ENCODE assay signal across 21 cellular contexts in the genomic region with DNA sequence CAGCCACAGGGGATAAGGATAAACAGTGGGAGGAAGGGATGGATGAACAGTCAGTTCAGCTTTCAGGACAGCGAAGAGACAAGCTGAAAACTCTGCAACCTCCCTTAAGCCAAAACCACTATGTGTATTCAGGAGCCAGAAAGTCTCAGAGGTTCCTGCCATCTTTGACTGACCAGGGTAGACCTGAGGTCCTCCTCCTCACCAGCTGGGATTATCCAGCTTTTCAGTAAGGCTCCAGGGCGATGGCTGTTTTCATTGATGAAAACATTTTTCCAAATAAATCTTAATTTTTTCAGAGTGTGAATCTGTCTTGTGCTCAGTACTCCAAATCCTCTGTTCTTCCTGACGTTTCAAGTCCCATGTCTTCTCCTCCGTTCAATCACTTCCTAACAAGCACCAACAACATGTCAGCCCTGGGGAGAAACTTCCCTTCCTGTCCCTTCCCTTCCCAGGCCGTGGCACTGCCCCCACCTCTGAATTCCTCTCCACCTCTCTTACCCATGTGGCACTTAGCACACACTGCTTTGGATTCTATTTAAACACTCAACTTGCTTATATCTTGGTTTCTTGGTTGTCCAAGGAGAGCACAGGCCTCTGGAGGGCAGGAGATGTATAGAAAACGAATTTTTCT. TPM values are rescaled to one million over a fixed set of nuclear protein-coding genes. Genes with fewer than 3 reads are reported as not detected.
DNase-seq lines count a peak whose midpoint lies in the region; ATAC-seq, FAIRE-seq and TF ChIP-seq lines count a peak whose summit lies in the region.
"Had no signal": no experiment of that assay in that cellular context is flagged by ENCODE, and none has a peak within 500 bp of the region (broad histone marks: within the 10 kb centered on the region; RNA-seq: fewer than 3 reads in every experiment).

No MANE protein-coding gene starts in this region.

- TF ChIP-seq EP300 in HepG2 (IDR thresholded peaks at IDR 0.05; ENCODE audit: low read depth in 2 of 2, low read length in 2 of 2): no peak
- TF ChIP-seq EP300 in HepG2 (CRISPR knock-in tag; IDR thresholded peaks at IDR 0.05; ENCODE audit: borderline replicate concordance): no peak

- no peak overlapping the region for H2AFZ ChIP-seq in HepG2 (ENCODE audit: low read length)

- peak overlapping the region; percentile 10 for H3K27ac Mint-ChIP-seq in activated naive CD8-positive, alpha-beta T cell treated with anti-CD3 and anti-CD28 coated beads, Interleukin-2, amount 10 ng/mL, durations not matched to agents 7 days and 5 days
- H3K27ac Mint-ChIP-seq in T-helper 2 cell treated with Interferon-gamma antibody and Interleukin-4, amounts not matched to agents 5 μg/mL and 100 μg/mL, for 36 hours: no peak overlapping the region

- H3K4me3 ChIP-seq in HepG2 (replicated peaks in 1 of 3; ENCODE audit: insufficient read depth in 1 of 3, low read depth in 2 of 3, low read length in 3 of 3) (peak overlapping the region; percentile 57 to 68 (median 59); a peak in 5 of 6 replicates), right lobe of liver (no peak overlapping the region), mesodermal cell (ENCODE audit: extremely low read depth, insufficient read depth, low read length, poor library complexity, severe bottlenecking) (no peak overlapping the region)
- H3K4me3 ChIP-seq: prostate gland, uterus had no signal

- peak overlapping the region; percentile 91 for H3K9ac ChIP-seq in HepG2 (ENCODE audit: insufficient read depth, low read depth, low read length)

- H3K4me1 ChIP-seq in HepG2 (ENCODE audit: insufficient read depth, low read length): peaks cover 80% of the 10 kb centered on the region
- H3K4me1 ChIP-seq in right lobe of liver: no peaks in the 10 kb centered on the region
- peaks cover 25% of the 10 kb centered on the region for H3K4me1 ChIP-seq in mesodermal cell (ENCODE audit: control insufficient read depth, insufficient read depth, low read length, poor library complexity, severe bottlenecking)
- H3K4me1 ChIP-seq: uterus had no signal

- peak overlapping the region; percentile 93 for H3K4me2 ChIP-seq in HepG2 (ENCODE audit: low read depth, low read length)

- POLR2A ChIA-PET in HepG2 (lab: Yijun Ruan, JAX): interaction anchor here (0.9 to 8.6 kb wide), 16 partner anchors 9 to 126 kb away, joined by 3 to 142 read pairs (median 4); partner anchors contain the start of genes MBTPS1 and TAF1C
- POLR2A ChIA-PET in activated naive CD8-positive, alpha-beta T cell treated with anti-CD3 and anti-CD28 coated beads, Interleukin-2, amount 10 ng/mL, durations not matched to agents 7 days and 5 days (lab: Charles Lee): interaction anchor here (0.6 to 5.2 kb wide), 2 partner anchors 23 to 409 kb away, joined by 3 to 19 read pairs; partner anchors contain the start of gene MBTPS1

- 68% methylated on average over 6 of the region's 6 CpGs for WGBS in HepG2 (ENCODE audit: low lambda C conversion rate)
- 71% methylated on average over 5 of the region's 6 CpGs for WGBS in right lobe of liver (ENCODE audit: insufficient coverage, low coverage, low lambda C conversion rate, missing lambda C conversion rate)
- WGBS in mesodermal cell (ENCODE audit: insufficient coverage in 2 of 2), 2 experiments: 87 to 95% methylated on average over 5 of the region's 6 CpGs

- H3K9me3 Mint-ChIP-seq in activated naive CD8-positive, alpha-beta T cell treated with anti-CD3 and anti-CD28 coated beads, Interleukin-2, amount 10 ng/mL, durations not matched to agents 7 days and 5 days: no peaks in the 10 kb centered on the region
- no peaks in the 10 kb centered on the region for H3K9me3 Mint-ChIP-seq in T-helper 2 cell treated with Interferon-gamma antibody and Interleukin-4, amounts not matched to agents 5 μg/mL and 100 μg/mL, for 36 hours

- H3K4me3 Mint-ChIP-seq in activated naive CD8-positive, alpha-beta T cell treated with anti-CD3 and anti-CD28 coated beads, Interleukin-2, amount 10 ng/mL, durations not matched to agents 7 days and 5 days: no peak overlapping the region
- H3K4me3 Mint-ChIP-seq in T-helper 2 cell treated with Interferon-gamma antibody and Interleukin-4, amounts not matched to agents 5 μg/mL and 100 μg/mL, for 36 hours: no peak overlapping the region

- no peak for TF ChIP-seq CTCF in HepG2 (CRISPR knock-in tag; IDR thresholded peaks at IDR 0.05)
- no peak for TF ChIP-seq CTCF in right lobe of liver (IDR thresholded peaks at IDR 0.05)

- ATAC-seq in HepG2 (no peak; the same call in 2 of the 3 replicates), right lobe of liver (no peak)
- no peak for ATAC-seq in activated naive CD8-positive, alpha-beta T cell treated with anti-CD3 and anti-CD28 coated beads, Interleukin-2, amount 10 ng/mL, durations not matched to agents 7 days and 5 days (ENCODE audit: low read depth)

- H4K20me1 ChIP-seq in HepG2 (ENCODE audit: insufficient read depth, low read length): peaks cover 3% of the 10 kb centered on the region; the same call in 1 of the 2 replicates

- no peaks in the 10 kb centered on the region for H3K9me3 ChIP-seq in HepG2 (ENCODE audit: low read length)
- no peaks in the 10 kb centered on the region for H3K9me3 ChIP-seq in right lobe of liver
- H3K9me3 ChIP-seq in mesodermal cell (ENCODE audit: control insufficient read depth, low read length): no peaks in the 10 kb centered on the region
- H3K9me3 ChIP-seq: prostate gland, uterus had no signal

- no peaks in the 10 kb centered on the region for H3K27me3 Mint-ChIP-seq in activated naive CD8-positive, alpha-beta T cell treated with anti-CD3 and anti-CD28 coated beads, Interleukin-2, amount 10 ng/mL, durations not matched to agents 7 days and 5 days
- H3K27me3 Mint-ChIP-seq in T-helper 2 cell treated with Interferon-gamma antibody and Interleukin-4, amounts not matched to agents 5 μg/mL and 100 μg/mL, for 36 hours (ENCODE audit: low read depth): no peaks in the 10 kb centered on the region

- peaks cover 70% of the 10 kb centered on the region for H3K79me2 ChIP-seq in HepG2 (ENCODE audit: insufficient read depth, low read length)

- H3K27me3 ChIP-seq in HepG2 (ENCODE audit: control insufficient read depth in 1 of 2, insufficient read depth in 2 of 2, low read length in 2 of 2): no peaks in the 10 kb centered on the region
- no peaks in the 10 kb centered on the region for H3K27me3 ChIP-seq in right lobe of liver
- H3K27me3 ChIP-seq: uterus had no signal

- intact Hi-C loops in HepG2 (cut with micrococcal nuclease; ENCODE audit: unreplicated experiment) (no loop called here), right lobe of liver (cut with DNase I) (no loop called here)

- peak overlapping the region; percentile 98 for H3K27ac ChIP-seq in HepG2 (ENCODE audit: extremely low read length, insufficient read depth, low read length)
- no peak overlapping the region for H3K27ac ChIP-seq in right lobe of liver
- H3K27ac ChIP-seq in mesodermal cell (ENCODE audit: low read depth, low read length, severe bottlenecking): peak overlapping the region; percentile 16
- H3K27ac ChIP-seq: prostate gland, uterus had no signal

- H3K36me3 Mint-ChIP-seq in activated naive CD8-positive, alpha-beta T cell treated with anti-CD3 and anti-CD28 coated beads, Interleukin-2, amount 10 ng/mL, durations not matched to agents 7 days and 5 days: peaks cover 4% of the 10 kb centered on the region
- H3K36me3 Mint-ChIP-seq in T-helper 2 cell treated with Interferon-gamma antibody and Interleukin-4, amounts not matched to agents 5 μg/mL and 100 μg/mL, for 36 hours (ENCODE audit: low read depth): peaks cover 4% of the 10 kb centered on the region

- TSS peak; percentile 99 for BruUV-seq in HepG2 (replicated peaks; lab: Mats Ljungman, UMichigan)

- peaks cover 31% of the 10 kb centered on the region for H3K4me1 Mint-ChIP-seq in activated naive CD8-positive, alpha-beta T cell treated with anti-CD3 and anti-CD28 coated beads, Interleukin-2, amount 10 ng/mL, durations not matched to agents 7 days and 5 days
- peaks cover 30% of the 10 kb centered on the region for H3K4me1 Mint-ChIP-seq in T-helper 2 cell treated with Interferon-gamma antibody and Interleukin-4, amounts not matched to agents 5 μg/mL and 100 μg/mL, for 36 hours (ENCODE audit: low read depth)

- no peak for FAIRE-seq in HepG2 (lab: Jason Lieb, UNC)

- CTCF ChIA-PET in HepG2 (lab: Yijun Ruan, JAX; ENCODE audit: low intra/inter-chr PET ratio, low total read pairs): interaction anchor here (1.3 to 3.4 kb wide), 2 partner anchors 55 kb away, joined by 4 to 29 read pairs; no protein-coding TSS in a partner anchor

- DNase-seq in HepG2 (ENCODE audit: low spot score) (no peak), right lobe of liver (no peak), ACHN (no peak), putamen (ENCODE audit: low spot score) (no peak)
- DNase-seq in activated naive CD8-positive, alpha-beta T cell treated with anti-CD3 and anti-CD28 coated beads, Interleukin-2, amount 10 ng/mL, durations not matched to agents 7 days and 5 days: no peak
- DNase-seq in T-helper 2 cell treated with Interferon-gamma antibody and Interleukin-4, amounts not matched to agents 5 μg/mL and 100 μg/mL, for 36 hours (ENCODE audit: low spot score): no peak
- DNase-seq in activated CD4-positive, CD25-positive, alpha-beta regulatory T cell treated with anti-CD3 and anti-CD28 coated beads, Interleukin-2, amount 50 U/mL, for 72 hours: no peak
- DNase-seq: activated CD4-positive, alpha-beta T cell treated with anti-CD3 and anti-CD28 coated beads for 1 hour; activated gamma-delta T cell; aorta; EL; NCI-H187; NCI-H446; SHP77 treated with DMSO at 0.1 percent for 48 hours; stimulated activated CD4-positive, alpha-beta T cell treated with anti-CD3 and anti-CD28 coated beads, Interleukin-15, amount 100 ng/mL, for 24 hours; T-helper 2 cell; uterus had no signal

- TF ChIP-seq RAD21 in HepG2 (CRISPR knock-in tag; IDR thresholded peaks at IDR 0.05): no peak

- in situ Hi-C loops in HepG2 (cut with HindIII; ENCODE audit: extremely low pct_ligation_motif_present, low pct_unique_long_range_greater_than_20kb): no loop called here
- in situ Hi-C loops in ACHN (cut with HindIII; ENCODE audit: low pct_ligation_motif_present, low pct_unique_long_range_greater_than_20kb, low sequenced_read_pairs): no loop called here

- TF ChIP-seq POLR2A in HepG2 (IDR thresholded peaks at IDR 0.05; ENCODE audit: insufficient read depth in 1 of 2, low read depth in 2 of 2, low read length in 2 of 2) (no peak), right lobe of liver (IDR thresholded peaks at IDR 0.05) (no peak)

- no peaks in the 10 kb centered on the region for H3K36me3 ChIP-seq in HepG2 (replicated peaks in 1 of 2; ENCODE audit: control insufficient read depth in 1 of 2, insufficient read depth in 2 of 2, low read length in 2 of 2)
- H3K36me3 ChIP-seq in right lobe of liver: no peaks in the 10 kb centered on the region
- H3K36me3 ChIP-seq in mesodermal cell (ENCODE audit: control insufficient read depth, insufficient read depth, low read length): peaks cover 7% of the 10 kb centered on the region
- H3K36me3 ChIP-seq: prostate gland, uterus had no signal

RNA-seq across cellular contexts. Expression of gene HSDL1, which starts 5.2 kb away (rescaled TPM):
- total RNA-seq in HepG2 (2016; rRNA removed; fragmentation: Illumina TruSeq; extraction: Trizol) (41.0 and 49.7 TPM in 2 replicates), right lobe of liver (1 to 10 TPM; 4.3 to 8.1 (median 6.2) TPM)
- 7.8 and 9.0 TPM in 2 replicates for total RNA-seq in HepG2 (2016; cell fraction: cytosol; rRNA removed; fragmentation: Illumina TruSeq; extraction: Trizol; ENCODE audit: low read depth)
- 44.0 and 52.4 TPM in 2 replicates for total RNA-seq in HepG2 (2016; cell fraction: insoluble cytoplasmic fraction; rRNA removed; fragmentation: Illumina TruSeq; extraction: Trizol)
- total RNA-seq in HepG2 (2016; cell fraction: membrane; rRNA removed; fragmentation: Illumina TruSeq; extraction: Trizol): 24.0 and 24.1 TPM in 2 replicates
- total RNA-seq in HepG2 (2016; cell fraction: nucleus; rRNA removed; fragmentation: Illumina TruSeq; extraction: Trizol): 44.3 and 51.5 TPM in 2 replicates
- polyA plus RNA-seq in HepG2 (2011; rRNA removed): 38.5 and 49.2 TPM in 2 replicates
- polyA plus RNA-seq in HepG2 (2011; cell fraction: cytosol; rRNA removed): 16.7 and 25.9 TPM in 2 replicates
- polyA plus RNA-seq in HepG2 (2011; cell fraction: nucleus; rRNA removed): 63.7 and 74.4 TPM in 2 replicates
- polyA plus RNA-seq in HepG2 (2012): 37.4 and 44.3 TPM in 2 replicates
- 4.0 and 5.2 TPM in 2 replicates for polyA plus RNA-seq in HepG2 (2016; cell fraction: cytosol; fragmentation: Illumina TruSeq; extraction: Trizol; ENCODE audit: low read depth)
- polyA plus RNA-seq in HepG2 (2016; cell fraction: insoluble cytoplasmic fraction; fragmentation: Illumina TruSeq; extraction: Trizol; ENCODE audit: low read depth): 31.8 and 35.8 TPM in 2 replicates
- polyA plus RNA-seq in HepG2 (2016; cell fraction: membrane; fragmentation: Illumina TruSeq; extraction: Trizol; ENCODE audit: low read depth): 9.4 and 9.5 TPM in 2 replicates
- 82.3 and 86.1 TPM in 2 replicates for polyA plus RNA-seq in HepG2 (2016; cell fraction: nucleus; fragmentation: Illumina TruSeq; extraction: Trizol; ENCODE audit: insufficient read depth, low read depth)
- 16.9 and 31.3 TPM in 2 replicates for polyA minus RNA-seq in HepG2 (2011; rRNA and poly(A)+ RNA removed; ENCODE audit: low replicate concordance)
- 17.4 and 22.4 TPM in 2 replicates for polyA minus RNA-seq in HepG2 (2011; cell fraction: cytosol; rRNA and poly(A)+ RNA removed)
- polyA minus RNA-seq in HepG2 (2011; cell fraction: nucleus; rRNA and poly(A)+ RNA removed): 37.8 and 49.3 TPM in 2 replicates
- total RNA-seq in activated naive CD8-positive, alpha-beta T cell treated with anti-CD3 and anti-CD28 coated beads, Interleukin-2, amount 10 ng/mL, durations not matched to agents 7 days and 5 days: 10 to 100 TPM; 10.7 to 12.5 TPM
- 45.7 TPM for polyA plus RNA-seq in mesodermal cell (2013, experiment 1 of 2)
- 42.6 TPM for polyA plus RNA-seq in mesodermal cell (2013, experiment 2 of 2)

RNA-seq across cellular contexts. Expression of gene DNAAF1, which starts 5.4 kb away (rescaled TPM):
- total RNA-seq in HepG2 (2016; rRNA removed; fragmentation: Illumina TruSeq; extraction: Trizol) (0.04 TPM in 1 of 2 replicates, not detected in the other), right lobe of liver (1 to 10 TPM in 3 of 6 experiments, under 1 TPM in 1, not detected in 2; 0.37 to 5.6 (median 2.1) TPM)
- not detected in 2 replicates for total RNA-seq in HepG2 (2016; cell fraction: cytosol; rRNA removed; fragmentation: Illumina TruSeq; extraction: Trizol; ENCODE audit: low read depth)
- total RNA-seq in HepG2 (2016; cell fraction: insoluble cytoplasmic fraction; rRNA removed; fragmentation: Illumina TruSeq; extraction: Trizol): 0.09 TPM in 1 of 2 replicates, not detected in the other
- total RNA-seq in HepG2 (2016; cell fraction: membrane; rRNA removed; fragmentation: Illumina TruSeq; extraction: Trizol): 0.21 and 0.28 TPM in 2 replicates
- 0.22 and 0.25 TPM in 2 replicates for total RNA-seq in HepG2 (2016; cell fraction: nucleus; rRNA removed; fragmentation: Illumina TruSeq; extraction: Trizol)
- polyA plus RNA-seq in HepG2 (2011; rRNA removed): 0.07 TPM in 1 of 2 replicates, not detected in the other
- polyA plus RNA-seq in HepG2 (2011; cell fraction: cytosol; rRNA removed): not detected in 2 replicates
- polyA plus RNA-seq in HepG2 (2011; cell fraction: nucleus; rRNA removed): 0.10 and 0.48 TPM in 2 replicates
- polyA plus RNA-seq in HepG2 (2012): 0.09 TPM in 1 of 2 replicates, not detected in the other
- not detected in 2 replicates for polyA plus RNA-seq in HepG2 (2016; cell fraction: cytosol; fragmentation: Illumina TruSeq; extraction: Trizol; ENCODE audit: low read depth)
- polyA plus RNA-seq in HepG2 (2016; cell fraction: insoluble cytoplasmic fraction; fragmentation: Illumina TruSeq; extraction: Trizol; ENCODE audit: low read depth): not detected in 2 replicates
- not detected in 2 replicates for polyA plus RNA-seq in HepG2 (2016; cell fraction: membrane; fragmentation: Illumina TruSeq; extraction: Trizol; ENCODE audit: low read depth)
- polyA plus RNA-seq in HepG2 (2016; cell fraction: nucleus; fragmentation: Illumina TruSeq; extraction: Trizol; ENCODE audit: insufficient read depth, low read depth): 0.35 and 0.44 TPM in 2 replicates
- polyA minus RNA-seq in HepG2 (2011; rRNA and poly(A)+ RNA removed; ENCODE audit: low replicate concordance): 0.37 TPM in 1 of 2 replicates, not detected in the other
- not detected in 2 replicates for polyA minus RNA-seq in HepG2 (2011; cell fraction: cytosol; rRNA and poly(A)+ RNA removed)
- 0.37 TPM in 1 of 2 replicates, not detected in the other for polyA minus RNA-seq in HepG2 (2011; cell fraction: nucleus; rRNA and poly(A)+ RNA removed)
- not detected for total RNA-seq in activated naive CD8-positive, alpha-beta T cell treated with anti-CD3 and anti-CD28 coated beads, Interleukin-2, amount 10 ng/mL, durations not matched to agents 7 days and 5 days
- not detected for polyA plus RNA-seq in mesodermal cell (2013, experiment 1 of 2)
- not detected for polyA plus RNA-seq in mesodermal cell (2013, experiment 2 of 2)
- total RNA-seq: chondrocyte had no signal
- polyA plus RNA-seq: AG04450 had no signal

RNA-seq across cellular contexts. Expression of gene MBTPS1, which starts 23.0 kb away (rescaled TPM):
- total RNA-seq in HepG2 (2016; rRNA removed; fragmentation: Illumina TruSeq; extraction: Trizol) (42.0 and 56.7 TPM in 2 replicates), right lobe of liver (10 to 100 TPM; 34.5 to 45.6 (median 40.1) TPM)
- 14.4 and 16.1 TPM in 2 replicates for total RNA-seq in HepG2 (2016; cell fraction: cytosol; rRNA removed; fragmentation: Illumina TruSeq; extraction: Trizol; ENCODE audit: low read depth)
- total RNA-seq in HepG2 (2016; cell fraction: insoluble cytoplasmic fraction; rRNA removed; fragmentation: Illumina TruSeq; extraction: Trizol): 36.6 and 55.6 TPM in 2 replicates
- total RNA-seq in HepG2 (2016; cell fraction: membrane; rRNA removed; fragmentation: Illumina TruSeq; extraction: Trizol): 45.4 and 47.4 TPM in 2 replicates
- total RNA-seq in HepG2 (2016; cell fraction: nucleus; rRNA removed; fragmentation: Illumina TruSeq; extraction: Trizol): 69.1 and 74.7 TPM in 2 replicates
- 83.4 and 91.3 TPM in 2 replicates for polyA plus RNA-seq in HepG2 (2011; rRNA removed)
- polyA plus RNA-seq in HepG2 (2011; cell fraction: cytosol; rRNA removed): 67.3 and 71.7 TPM in 2 replicates
- polyA plus RNA-seq in HepG2 (2011; cell fraction: nucleus; rRNA removed): 131 and 133 TPM in 2 replicates
- polyA plus RNA-seq in HepG2 (2012): 62.6 and 69.2 TPM in 2 replicates
- polyA plus RNA-seq in HepG2 (2016; cell fraction: cytosol; fragmentation: Illumina TruSeq; extraction: Trizol; ENCODE audit: low read depth): 8.3 TPM in 2 replicates
- polyA plus RNA-seq in HepG2 (2016; cell fraction: insoluble cytoplasmic fraction; fragmentation: Illumina TruSeq; extraction: Trizol; ENCODE audit: low read depth): 38.4 and 45.1 TPM in 2 replicates
- 28.8 and 29.8 TPM in 2 replicates for polyA plus RNA-seq in HepG2 (2016; cell fraction: membrane; fragmentation: Illumina TruSeq; extraction: Trizol; ENCODE audit: low read depth)
- polyA plus RNA-seq in HepG2 (2016; cell fraction: nucleus; fragmentation: Illumina TruSeq; extraction: Trizol; ENCODE audit: insufficient read depth, low read depth): 102 and 104 TPM in 2 replicates
- 115 TPM in 2 replicates for polyA minus RNA-seq in HepG2 (2011; rRNA and poly(A)+ RNA removed; ENCODE audit: low replicate concordance)
- 74.7 and 82.8 TPM in 2 replicates for polyA minus RNA-seq in HepG2 (2011; cell fraction: cytosol; rRNA and poly(A)+ RNA removed)
- polyA minus RNA-seq in HepG2 (2011; cell fraction: nucleus; rRNA and poly(A)+ RNA removed): 177 and 179 TPM in 2 replicates
- 10 to 100 TPM; 73.2 to 85.4 TPM for total RNA-seq in activated naive CD8-positive, alpha-beta T cell treated with anti-CD3 and anti-CD28 coated beads, Interleukin-2, amount 10 ng/mL, durations not matched to agents 7 days and 5 days
- polyA plus RNA-seq in mesodermal cell (2013, experiment 1 of 2): 66.8 TPM
- 63.2 TPM for polyA plus RNA-seq in mesodermal cell (2013, experiment 2 of 2)

RNA-seq across cellular contexts. Expression of gene TAF1C, which starts 47.1 kb away (rescaled TPM):
- total RNA-seq in HepG2 (2016; rRNA removed; fragmentation: Illumina TruSeq; extraction: Trizol) (8.3 and 15.6 TPM in 2 replicates), right lobe of liver (10 to 100 TPM; 11.0 to 28.3 (median 19.3) TPM)
- 9.0 and 11.9 TPM in 2 replicates for total RNA-seq in HepG2 (2016; cell fraction: cytosol; rRNA removed; fragmentation: Illumina TruSeq; extraction: Trizol; ENCODE audit: low read depth)
- 5.7 and 17.7 TPM in 2 replicates for total RNA-seq in HepG2 (2016; cell fraction: insoluble cytoplasmic fraction; rRNA removed; fragmentation: Illumina TruSeq; extraction: Trizol)
- total RNA-seq in HepG2 (2016; cell fraction: membrane; rRNA removed; fragmentation: Illumina TruSeq; extraction: Trizol): 9.2 and 10.3 TPM in 2 replicates
- 33.5 and 39.8 TPM in 2 replicates for total RNA-seq in HepG2 (2016; cell fraction: nucleus; rRNA removed; fragmentation: Illumina TruSeq; extraction: Trizol)
- 20.8 and 25.2 TPM in 2 replicates for polyA plus RNA-seq in HepG2 (2011; rRNA removed)
- 6.5 and 8.8 TPM in 2 replicates for polyA plus RNA-seq in HepG2 (2011; cell fraction: cytosol; rRNA removed)
- polyA plus RNA-seq in HepG2 (2011; cell fraction: nucleus; rRNA removed): 318 and 424 TPM in 2 replicates
- polyA plus RNA-seq in HepG2 (2012): 24.5 and 34.3 TPM in 2 replicates
- polyA plus RNA-seq in HepG2 (2016; cell fraction: cytosol; fragmentation: Illumina TruSeq; extraction: Trizol; ENCODE audit: low read depth): 1.1 and 1.7 TPM in 2 replicates
- polyA plus RNA-seq in HepG2 (2016; cell fraction: insoluble cytoplasmic fraction; fragmentation: Illumina TruSeq; extraction: Trizol; ENCODE audit: low read depth): 9.1 and 13.0 TPM in 2 replicates
- 1.9 and 2.6 TPM in 2 replicates for polyA plus RNA-seq in HepG2 (2016; cell fraction: membrane; fragmentation: Illumina TruSeq; extraction: Trizol; ENCODE audit: low read depth)
- polyA plus RNA-seq in HepG2 (2016; cell fraction: nucleus; fragmentation: Illumina TruSeq; extraction: Trizol; ENCODE audit: insufficient read depth, low read depth): 119 and 132 TPM in 2 replicates
- polyA minus RNA-seq in HepG2 (2011; rRNA and poly(A)+ RNA removed; ENCODE audit: low replicate concordance): 40.8 and 57.1 TPM in 2 replicates
- 4.0 and 5.1 TPM in 2 replicates for polyA minus RNA-seq in HepG2 (2011; cell fraction: cytosol; rRNA and poly(A)+ RNA removed)
- polyA minus RNA-seq in HepG2 (2011; cell fraction: nucleus; rRNA and poly(A)+ RNA removed): 62.5 and 75.1 TPM in 2 replicates
- total RNA-seq in activated naive CD8-positive, alpha-beta T cell treated with anti-CD3 and anti-CD28 coated beads, Interleukin-2, amount 10 ng/mL, durations not matched to agents 7 days and 5 days: 10 to 100 TPM; 69.6 to 70.8 TPM
- 36.5 TPM for polyA plus RNA-seq in mesodermal cell (2013, experiment 1 of 2)
- 35.7 TPM for polyA plus RNA-seq in mesodermal cell (2013, experiment 2 of 2)

RNA-seq across cellular contexts. Expression of gene ADAD2, which starts 51.2 kb away (rescaled TPM):
- not detected in 2 replicates for total RNA-seq in HepG2 (2016; rRNA removed; fragmentation: Illumina TruSeq; extraction: Trizol)
- total RNA-seq in HepG2 (2016; cell fraction: cytosol; rRNA removed; fragmentation: Illumina TruSeq; extraction: Trizol; ENCODE audit: low read depth): not detected in 2 replicates
- not detected in 2 replicates for total RNA-seq in HepG2 (2016; cell fraction: insoluble cytoplasmic fraction; rRNA removed; fragmentation: Illumina TruSeq; extraction: Trizol)
- not detected in 2 replicates for total RNA-seq in HepG2 (2016; cell fraction: membrane; rRNA removed; fragmentation: Illumina TruSeq; extraction: Trizol)
- total RNA-seq in HepG2 (2016; cell fraction: nucleus; rRNA removed; fragmentation: Illumina TruSeq; extraction: Trizol): not detected in 2 replicates
- not detected in 2 replicates for polyA plus RNA-seq in HepG2 (2011; rRNA removed)
- polyA plus RNA-seq in HepG2 (2011; cell fraction: cytosol; rRNA removed): 0.03 TPM in 1 of 2 replicates, not detected in the other
- not detected in 2 replicates for polyA plus RNA-seq in HepG2 (2011; cell fraction: nucleus; rRNA removed)
- polyA plus RNA-seq in HepG2 (2012): not detected in 2 replicates
- polyA plus RNA-seq in HepG2 (2016; cell fraction: cytosol; fragmentation: Illumina TruSeq; extraction: Trizol; ENCODE audit: low read depth): not detected in 2 replicates
- polyA plus RNA-seq in HepG2 (2016; cell fraction: insoluble cytoplasmic fraction; fragmentation: Illumina TruSeq; extraction: Trizol; ENCODE audit: low read depth): not detected in 2 replicates
- not detected in 2 replicates for polyA plus RNA-seq in HepG2 (2016; cell fraction: membrane; fragmentation: Illumina TruSeq; extraction: Trizol; ENCODE audit: low read depth)
- not detected in 2 replicates for polyA plus RNA-seq in HepG2 (2016; cell fraction: nucleus; fragmentation: Illumina TruSeq; extraction: Trizol; ENCODE audit: insufficient read depth, low read depth)
- polyA minus RNA-seq in HepG2 (2011; rRNA and poly(A)+ RNA removed; ENCODE audit: low replicate concordance): not detected in 2 replicates
- not detected in 2 replicates for polyA minus RNA-seq in HepG2 (2011; cell fraction: cytosol; rRNA and poly(A)+ RNA removed)
- polyA minus RNA-seq in HepG2 (2011; cell fraction: nucleus; rRNA and poly(A)+ RNA removed): not detected in 2 replicates
- total RNA-seq in right lobe of liver: 1 to 10 TPM in 1 of 6 experiments, under 1 TPM in 1, not detected in 4; 0.87 to 1.0 TPM
- total RNA-seq in activated naive CD8-positive, alpha-beta T cell treated with anti-CD3 and anti-CD28 coated beads, Interleukin-2, amount 10 ng/mL, durations not matched to agents 7 days and 5 days: not detected
- polyA plus RNA-seq in mesodermal cell (2013, experiment 1 of 2): 0.33 TPM
- not detected for polyA plus RNA-seq in mesodermal cell (2013, experiment 2 of 2)
- total RNA-seq: chondrocyte had no signal
- polyA plus RNA-seq: AG04450 had no signal

Comparison
In these comparisons a context has a peak if more than half of its experiments do, and no peak if none do; other contexts are left out.
1. H3K27ac ChIP-seq: peak in HepG2 (single experiment) and mesodermal cell (single experiment); none in right lobe of liver (0 of 3).
2. H3K4me3 ChIP-seq: peak in HepG2 (3 of 3); none in right lobe of liver (0 of 3) and mesodermal cell (single experiment).